Comparison of ENCODE assay signal across 8 cellular contexts in genomic region chr21:25578070-25578961, GRCh38. TPM values are rescaled to one million over a fixed set of nuclear protein-coding genes. Genes with fewer than 3 reads are reported as not detected.
DNase-seq lines count a peak whose midpoint lies in the region; ATAC-seq and TF ChIP-seq lines count a peak whose summit lies in the region.

No MANE protein-coding gene starts in this region.

- intact Hi-C loops in left ventricle myocardium inferior (cut with micrococcal nuclease) = no loop called here

- H3K4me1 ChIP-seq in left ventricle myocardium inferior = no peaks in the 10 kb centered on the region

- DNase-seq in fibroblast of mammary gland (ENCODE audit: low read depth) (peak; percentile 62), inferior parietal cortex (ENCODE audit: extremely low spot score) (no peak), NCI-H748 treated with DMSO at 0.1 percent for 48 hours (lab: John Stamatoyannopoulos, UW) (no peak), LoVo (ENCODE audit: low spot score) (no peak), left ventricle myocardium inferior (no peak)

- no peaks in the 10 kb centered on the region for H3K9me3 ChIP-seq in left ventricle myocardium inferior (replicated peaks)

- no peaks in the 10 kb centered on the region for H3K27me3 ChIP-seq in left ventricle myocardium inferior (ENCODE audit: low read depth)

- TF ChIP-seq CTCF in fibroblast of mammary gland (conservative IDR thresholded peaks at IDR 0.05; ENCODE audit: control insufficient read depth, insufficient read depth, low read depth, low read length) (no peak), left ventricle myocardium inferior (IDR thresholded peaks at IDR 0.05; ENCODE audit: borderline replicate concordance) (no peak)

- ATAC-seq in GM18508 (IDR thresholded peaks at IDR 0.05; ENCODE audit: insufficient read depth, unreplicated experiment) = peak; percentile 24
- ATAC-seq in GM21529 (IDR thresholded peaks at IDR 0.05; ENCODE audit: unreplicated experiment) = peak; percentile 27
- peak; percentile 25 for ATAC-seq in HG03460 (IDR thresholded peaks at IDR 0.05; ENCODE audit: unreplicated experiment)

- no peak overlapping the region for H3K4me3 ChIP-seq in fibroblast of mammary gland (ENCODE audit: control insufficient read depth, low read depth, low read length)
- no peak overlapping the region for H3K4me3 ChIP-seq in left ventricle myocardium inferior

- H3K27ac ChIP-seq in left ventricle myocardium inferior (replicated peaks) = no peak overlapping the region

- peaks cover 40% of the 10 kb centered on the region for H3K36me3 ChIP-seq in left ventricle myocardium inferior

RNA-seq across cellular contexts. Expression of gene MRPL39, which starts 29.0 kb away (rescaled TPM):
- 49.9 TPM for total RNA-seq in left ventricle myocardium inferior
